Comparison of ENCODE assay signal across 8 cellular contexts in genomic region chr6:159790149-159790946, GRCh38. TPM values are rescaled to one million over a fixed set of nuclear protein-coding genes. Genes with fewer than 3 reads are reported as not detected.
DNase-seq lines count a peak whose midpoint lies in the region; ATAC-seq and TF ChIP-seq lines count a peak whose summit lies in the region.

Gene MRPL18 (plus strand): TSS chr6:159790467. CDS start chr6:159790588, 121 bp downstream.

- DNase-seq in AG10803 (ENCODE audit: low read depth), result peak; percentile 99
- DNase-seq in NCI-H460 (ENCODE audit: extremely low read depth, low read depth), result peak; percentile 91
- DNase-seq in activated CD4-positive, CD25-positive, alpha-beta regulatory T cell treated with anti-CD3 and anti-CD28 coated beads, Interleukin-2, amount 50 U/mL, for 72 hours, result peak; percentile 79
- DNase-seq in cerebellar nuclear complex (lab: John Stamatoyannopoulos, UW), result peak; percentile 78 to 94
- peak; percentile 98 for DNase-seq in islet precursor cell
- DNase-seq in stimulated activated CD4-positive, alpha-beta T cell treated with anti-CD3 and anti-CD28 coated beads, Interleukin-15, amount 100 ng/mL, for 1 hour (ENCODE audit: low read depth in 1 of 2, low spot score in 1 of 2), result peak; percentile 63 to 75

- TF ChIP-seq CTCF in AG10803 (conservative IDR thresholded peaks at IDR 0.05; ENCODE audit: low read length), result no peak

- peak within 1 kb of the TSS; percentile 93 for H3K4me3 ChIP-seq in AG10803 (ENCODE audit: low read length)

- ATAC-seq in GM19043 (IDR thresholded peaks at IDR 0.05; ENCODE audit: low read depth, unreplicated experiment) (peak; percentile 82), HG03378 (IDR thresholded peaks at IDR 0.05; ENCODE audit: unreplicated experiment) (peak; percentile 85)

RNA-seq across cellular contexts. Expression of gene MRPL18, which starts in this region (rescaled TPM):
- 93.0 and 104 TPM in 2 replicates for total RNA-seq in NCI-H460 (2014; rRNA removed; shearing (Covaris generic))
- polyA plus RNA-seq in NCI-H460 (2014; cell fraction: nucleus; rRNA removed), result 68.1 and 82.9 TPM in 2 replicates

Comparison
In these comparisons a context has a peak if more than half of its experiments do, and no peak if none do; other contexts are left out.
1. Peak in every context shown above with its lines: DNase-seq, ATAC-seq and H3K4me3 ChIP-seq.